Comparison of ENCODE assay signal across 35 cellular contexts in the genomic region with DNA sequence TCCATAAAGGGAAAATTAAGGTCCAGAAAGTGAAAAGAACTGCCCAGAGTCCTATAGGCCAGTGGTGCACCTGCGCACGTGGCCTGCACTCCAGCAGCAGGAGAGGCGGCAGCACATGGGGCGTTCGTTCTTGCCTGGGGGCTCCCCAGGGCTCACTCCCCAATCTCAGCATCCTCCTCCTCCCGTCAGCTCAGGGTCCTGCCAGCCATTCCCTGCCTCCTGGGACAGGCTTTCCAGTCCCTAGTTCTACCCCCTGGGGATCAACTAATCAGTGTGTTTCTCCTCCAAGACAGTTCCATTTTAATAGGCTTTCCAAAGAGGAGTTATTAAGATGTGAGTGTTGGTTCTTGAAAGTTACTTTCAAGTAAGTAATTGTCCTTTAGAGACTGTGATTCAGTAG. TPM values are rescaled to one million over a fixed set of nuclear protein-coding genes. Genes with fewer than 3 reads are reported as not detected.
"Had no signal": no experiment of that assay in that cellular context is flagged by ENCODE, and none has a peak within 500 bp of the region (broad histone marks: within the 10 kb centered on the region; RNA-seq: fewer than 3 reads in every experiment).

No MANE protein-coding gene starts in this region.

- H3K4me1 ChIP-seq: ascending aorta, parathyroid adenoma had no signal

- H3K4me1 Mint-ChIP-seq: activated B cell treated with CpG ODN at 0.5 μM for 24 hours; activated CD8-positive, alpha-beta memory T cell treated with anti-CD3 and anti-CD28 coated beads, Interleukin-2, amount 10 ng/mL, durations not matched to agents 7 days and 5 days; activated naive CD8-positive, alpha-beta T cell treated with anti-CD3 and anti-CD28 coated beads for 36 hours had no signal

- H3K9me3 ChIP-seq: adrenal gland, ascending aorta, esophagus squamous epithelium, heart right ventricle, right atrium auricular region, tibial nerve had no signal

- H3K9me3 Mint-ChIP-seq: activated B cell treated with CpG ODN at 0.5 μM for 24 hours; activated naive CD8-positive, alpha-beta T cell treated with anti-CD3 and anti-CD28 coated beads for 36 hours; activated T-helper 2 cell treated with anti-CD3 and anti-CD28 coated beads, Interferon-gamma antibody, Interleukin-2, Interleukin-4, amounts not matched to agents 10 μg/mL and 5 μg/mL and 100 μg/mL, durations not matched to agents 14 hours and 24 hours and 36 hours; dendritic cell treated with granulocyte-macrophage colony-stimulating factor and Interleukin-4, amounts not matched to agents 40 ng/mL and 50 ng/mL, for 4 days; nephron; T-helper 2 cell treated with Interferon-gamma antibody and Interleukin-4, amounts not matched to agents 5 μg/mL and 100 μg/mL, for 36 hours had no signal

- H3K27ac Mint-ChIP-seq: activated B cell treated with CpG ODN at 0.5 μM for 24 hours; activated CD8-positive, alpha-beta memory T cell treated with anti-CD3 and anti-CD28 coated beads, Interleukin-2, amount 10 ng/mL, durations not matched to agents 7 days and 5 days; activated CD8-positive, alpha-beta T cell treated with anti-CD3 and anti-CD28 coated beads, Interleukin-2, amount 10 ng/mL, durations not matched to agents 7 days and 5 days; activated naive CD8-positive, alpha-beta T cell treated with anti-CD3 and anti-CD28 coated beads for 36 hours; activated T-helper 2 cell treated with anti-CD3 and anti-CD28 coated beads, Interferon-gamma antibody, Interleukin-2, Interleukin-4, amounts not matched to agents 10 μg/mL and 5 μg/mL and 100 μg/mL, durations not matched to agents 14 hours and 24 hours and 36 hours; dendritic cell treated with granulocyte-macrophage colony-stimulating factor and Interleukin-4, amounts not matched to agents 40 ng/mL and 50 ng/mL, for 4 days; T-helper 2 cell treated with Interferon-gamma antibody and Interleukin-4, amounts not matched to agents 5 μg/mL and 100 μg/mL, for 36 hours had no signal

- H3K27me3 Mint-ChIP-seq: activated B cell treated with CpG ODN at 0.5 μM for 24 hours; activated naive CD8-positive, alpha-beta T cell treated with anti-CD3 and anti-CD28 coated beads for 36 hours had no signal

- H3K4me3 ChIP-seq: adrenal gland, ascending aorta, esophagus squamous epithelium, heart right ventricle, right atrium auricular region, tibial nerve had no signal

- H3K27ac ChIP-seq: ascending aorta, brain microvascular endothelial cell, epithelial cell of prostate, esophagus squamous epithelium, heart right ventricle, parathyroid adenoma, right atrium auricular region had no signal

- H3K4me3 Mint-ChIP-seq: activated B cell treated with CpG ODN at 0.5 μM for 24 hours; activated CD8-positive, alpha-beta memory T cell treated with anti-CD3 and anti-CD28 coated beads, Interleukin-2, amount 10 ng/mL, durations not matched to agents 7 days and 5 days; activated CD8-positive, alpha-beta T cell treated with anti-CD3 and anti-CD28 coated beads, Interleukin-2, amount 10 ng/mL, durations not matched to agents 7 days and 5 days; activated naive CD8-positive, alpha-beta T cell treated with anti-CD3 and anti-CD28 coated beads for 36 hours; dendritic cell treated with granulocyte-macrophage colony-stimulating factor and Interleukin-4, amounts not matched to agents 40 ng/mL and 50 ng/mL, for 4 days; nephron; T-helper 2 cell treated with Interferon-gamma antibody and Interleukin-4, amounts not matched to agents 5 μg/mL and 100 μg/mL, for 36 hours had no signal

- DNase-seq: activated B cell treated with CpG ODN at 0.5 μM for 24 hours; activated CD4-positive, alpha-beta T cell treated with anti-CD3 and anti-CD28 coated beads, Interleukin-2, amount 50 U/mL, for 1 hour; activated CD8-positive, alpha-beta memory T cell treated with anti-CD3 and anti-CD28 coated beads, Interleukin-2, amount 10 ng/mL, durations not matched to agents 7 days and 5 days; activated CD8-positive, alpha-beta T cell treated with anti-CD3 and anti-CD28 coated beads, Interleukin-2, amount 10 ng/mL, durations not matched to agents 7 days and 5 days; activated naive CD4-positive, alpha-beta T cell treated with Interleukin-2 at 50 U/mL for 16 hours; activated naive CD8-positive, alpha-beta T cell treated with anti-CD3 and anti-CD28 coated beads for 36 hours; activated T-cell treated with anti-CD3 and anti-CD28 coated beads, Interleukin-2, amount 50 U/mL, for 48 hours; adrenal gland; brain microvascular endothelial cell; central memory CD4-positive, alpha-beta T cell; esophagus squamous epithelium; foreskin melanocyte; heart right ventricle; kidney glomerular epithelial cell; nucleus accumbens; stimulated activated CD4-positive, alpha-beta T cell treated with anti-CD3 and anti-CD28 coated beads, Interleukin-2, amount 100 ng/mL, for 48 hours; stimulated activated naive CD4-positive, alpha-beta T cell treated with Interleukin-2 at 50 U/mL for 16 hours; T-helper 1 cell had no signal

- H3K27me3 ChIP-seq: adrenal gland, ascending aorta, brain microvascular endothelial cell, esophagus squamous epithelium, heart right ventricle, right atrium auricular region, tibial nerve had no signal

- ATAC-seq: activated CD8-positive, alpha-beta memory T cell treated with anti-CD3 and anti-CD28 coated beads, Interleukin-2, amount 10 ng/mL, durations not matched to agents 7 days and 5 days; activated CD8-positive, alpha-beta T cell treated with anti-CD3 and anti-CD28 coated beads, Interleukin-2, amount 10 ng/mL, durations not matched to agents 7 days and 5 days had no signal

RNA-seq across cellular contexts. Expression of gene A3GALT2, which starts 1.2 kb away (rescaled TPM):
- total RNA-seq: activated B cell treated with CpG ODN at 0.5 μM for 24 hours; activated CD8-positive, alpha-beta memory T cell treated with anti-CD3 and anti-CD28 coated beads, Interleukin-2, amount 10 ng/mL, durations not matched to agents 7 days and 5 days; activated CD8-positive, alpha-beta T cell treated with anti-CD3 and anti-CD28 coated beads, Interleukin-2, amount 10 ng/mL, durations not matched to agents 7 days and 5 days; activated naive CD8-positive, alpha-beta T cell treated with anti-CD3 and anti-CD28 coated beads for 36 hours; activated T-helper 2 cell treated with anti-CD3 and anti-CD28 coated beads, Interferon-gamma antibody, Interleukin-2, Interleukin-4, amounts not matched to agents 10 μg/mL and 5 μg/mL and 100 μg/mL, durations not matched to agents 14 hours and 24 hours and 36 hours; ascending aorta; esophagus squamous epithelium; glomerular endothelial cell; left lobe of liver; lung microvascular endothelial cell; mesenteric fat pad; mucosa of gallbladder; pulmonary artery endothelial cell; right atrium auricular region; temporal lobe; ureter had no signal
- polyA plus RNA-seq: heart right ventricle had no signal
